In the genomic region with DNA sequence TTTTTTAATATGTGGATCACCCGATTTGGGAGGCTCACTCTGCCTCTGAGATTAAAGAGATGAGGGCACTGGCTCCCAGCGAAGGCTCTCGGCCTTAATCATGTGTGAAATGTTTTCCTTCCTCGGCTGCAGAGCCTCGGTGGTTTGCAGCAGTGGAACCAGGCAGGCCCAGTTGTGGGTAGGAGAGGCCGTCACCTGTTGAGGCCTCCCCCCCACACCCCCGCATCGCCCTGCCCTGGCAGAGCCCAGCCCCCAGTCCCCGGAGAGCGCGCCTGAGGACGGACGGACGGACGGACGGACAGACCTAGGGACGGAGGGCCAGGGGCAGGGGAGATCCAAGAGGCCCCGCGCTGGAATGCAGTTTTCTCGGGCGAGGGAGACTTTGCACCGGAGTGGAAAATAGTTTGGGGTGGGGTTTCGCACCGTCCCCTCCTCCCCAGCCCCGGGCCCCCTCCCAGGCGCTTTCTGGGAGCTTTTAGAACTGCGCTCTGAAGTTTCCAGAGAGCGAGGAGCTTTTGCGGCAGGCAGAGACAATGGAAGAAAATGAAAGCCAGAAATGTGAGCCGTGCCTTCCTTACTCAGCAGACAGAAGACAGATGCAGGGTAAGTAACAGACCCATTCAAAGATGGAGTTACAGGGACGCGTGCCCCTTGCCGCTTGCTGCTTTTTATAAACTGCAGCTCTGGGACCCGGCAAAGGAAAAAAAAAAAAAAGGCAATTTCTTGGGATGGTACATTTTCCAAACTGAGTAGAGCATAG, we compare ENCODE assay signal across 8 cellular contexts. TPM values are rescaled to one million over a fixed set of nuclear protein-coding genes. Genes with fewer than 3 reads are reported as not detected.
DNase-seq lines count a peak whose midpoint lies in the region; ATAC-seq and TF ChIP-seq lines count a peak whose summit lies in the region.

A gene with protein sequence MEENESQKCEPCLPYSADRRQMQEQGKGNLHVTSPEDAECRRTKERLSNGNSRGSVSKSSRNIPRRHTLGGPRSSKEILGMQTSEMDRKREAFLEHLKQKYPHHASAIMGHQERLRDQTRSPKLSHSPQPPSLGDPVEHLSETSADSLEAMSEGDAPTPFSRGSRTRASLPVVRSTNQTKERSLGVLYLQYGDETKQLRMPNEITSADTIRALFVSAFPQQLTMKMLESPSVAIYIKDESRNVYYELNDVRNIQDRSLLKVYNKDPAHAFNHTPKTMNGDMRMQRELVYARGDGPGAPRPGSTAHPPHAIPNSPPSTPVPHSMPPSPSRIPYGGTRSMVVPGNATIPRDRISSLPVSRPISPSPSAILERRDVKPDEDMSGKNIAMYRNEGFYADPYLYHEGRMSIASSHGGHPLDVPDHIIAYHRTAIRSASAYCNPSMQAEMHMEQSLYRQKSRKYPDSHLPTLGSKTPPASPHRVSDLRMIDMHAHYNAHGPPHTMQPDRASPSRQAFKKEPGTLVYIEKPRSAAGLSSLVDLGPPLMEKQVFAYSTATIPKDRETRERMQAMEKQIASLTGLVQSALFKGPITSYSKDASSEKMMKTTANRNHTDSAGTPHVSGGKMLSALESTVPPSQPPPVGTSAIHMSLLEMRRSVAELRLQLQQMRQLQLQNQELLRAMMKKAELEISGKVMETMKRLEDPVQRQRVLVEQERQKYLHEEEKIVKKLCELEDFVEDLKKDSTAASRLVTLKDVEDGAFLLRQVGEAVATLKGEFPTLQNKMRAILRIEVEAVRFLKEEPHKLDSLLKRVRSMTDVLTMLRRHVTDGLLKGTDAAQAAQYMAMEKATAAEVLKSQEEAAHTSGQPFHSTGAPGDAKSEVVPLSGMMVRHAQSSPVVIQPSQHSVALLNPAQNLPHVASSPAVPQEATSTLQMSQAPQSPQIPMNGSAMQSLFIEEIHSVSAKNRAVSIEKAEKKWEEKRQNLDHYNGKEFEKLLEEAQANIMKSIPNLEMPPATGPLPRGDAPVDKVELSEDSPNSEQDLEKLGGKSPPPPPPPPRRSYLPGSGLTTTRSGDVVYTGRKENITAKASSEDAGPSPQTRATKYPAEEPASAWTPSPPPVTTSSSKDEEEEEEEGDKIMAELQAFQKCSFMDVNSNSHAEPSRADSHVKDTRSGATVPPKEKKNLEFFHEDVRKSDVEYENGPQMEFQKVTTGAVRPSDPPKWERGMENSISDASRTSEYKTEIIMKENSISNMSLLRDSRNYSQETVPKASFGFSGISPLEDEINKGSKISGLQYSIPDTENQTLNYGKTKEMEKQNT (N-terminal part only) (plus strand): TSS at position 478 of the 760 bp plus-strand sequence. CDS start 56 bp downstream, at position 534.

- peak within 1 kb of the TSS; percentile 54 to 82 (median 75); a peak in 21 of 22 replicates for H3K9ac ChIP-seq in BLaER1 treated with 17β-estradiol and CSF1 and Interleukin-3, amounts not matched to agents 10 nM and 100 nM
- peak within 1 kb of the TSS; percentile 38 to 79 for H3K9ac ChIP-seq in colonic mucosa (ENCODE audit: low read depth in 2 of 2, low read length in 2 of 2)

- H3K27ac ChIP-seq in BLaER1 treated with 17β-estradiol and CSF1 and Interleukin-3, amounts not matched to agents 10 nM and 100 nM, result peak within 1 kb of the TSS in 10 of 11 experiments; percentile 38 to 77 (median 68); a peak in 20 of 22 replicates
- peak within 1 kb of the TSS; percentile 65 for H3K27ac ChIP-seq in colonic mucosa
- peak within 1 kb of the TSS; percentile 59 to 65 (median 62) for H3K27ac ChIP-seq in right lobe of liver
- H3K27ac ChIP-seq in thoracic aorta, result peak within 1 kb of the TSS; percentile 60 to 71

- WGBS in right lobe of liver (ENCODE audit: insufficient coverage, low coverage, low lambda C conversion rate, missing lambda C conversion rate), result 3% methylated on average over 23 of the region's 34 CpGs

- TF ChIP-seq CTCF in colonic mucosa (IDR thresholded peaks at IDR 0.05), result no peak
- TF ChIP-seq CTCF in right lobe of liver (IDR thresholded peaks at IDR 0.05), result no peak
- TF ChIP-seq CTCF in thoracic aorta (IDR thresholded peaks at IDR 0.05), result no peak

- DNase-seq in M059J (ENCODE audit: low read depth) (peak; percentile 22), colonic mucosa (peak; percentile 64), right lobe of liver (peak; percentile 37 to 58 (median 48)), thoracic aorta (ENCODE audit: low spot score) (no peak), NCI-H2227 (lab: John Stamatoyannopoulos, UW; ENCODE audit: unreplicated experiment) (no peak), NCI-H345 (lab: John Stamatoyannopoulos, UW) (no peak)

- no peaks in the 10 kb centered on the region for H3K36me3 ChIP-seq in BLaER1 treated with 17β-estradiol and CSF1 and Interleukin-3, amounts not matched to agents 10 nM and 100 nM
- H3K36me3 ChIP-seq in colonic mucosa (no peaks in the 10 kb centered on the region), right lobe of liver (no peaks in the 10 kb centered on the region), thoracic aorta (no peaks in the 10 kb centered on the region)

- no peaks in the 10 kb centered on the region for H3K9me3 ChIP-seq in BLaER1 treated with 17β-estradiol and CSF1 and Interleukin-3, amounts not matched to agents 10 nM and 100 nM (replicated peaks in 1 of 11)
- H3K9me3 ChIP-seq in colonic mucosa (no peaks in the 10 kb centered on the region), right lobe of liver (no peaks in the 10 kb centered on the region), thoracic aorta (no peaks in the 10 kb centered on the region)

- intact Hi-C loops in colonic mucosa (cut with DNase I), result no loop called here
- intact Hi-C loops in right lobe of liver (cut with DNase I), result no loop called here

- H3K4me3 ChIP-seq in BLaER1 treated with 17β-estradiol and CSF1 and Interleukin-3, amounts not matched to agents 10 nM and 100 nM, result peak within 1 kb of the TSS; percentile 41 to 69 (median 60)
- peak within 1 kb of the TSS; percentile 43 for H3K4me3 ChIP-seq in colonic mucosa
- peak within 1 kb of the TSS; percentile 32 to 50 (median 50) for H3K4me3 ChIP-seq in right lobe of liver
- H3K4me3 ChIP-seq in thoracic aorta, result peak within 1 kb of the TSS; percentile 72

- ATAC-seq in GM19463 (IDR thresholded peaks at IDR 0.05; ENCODE audit: unreplicated experiment) (peak; percentile 30), right lobe of liver (peak; percentile 54 to 71 (median 55)), thoracic aorta (ENCODE audit: insufficient number of reproducible peaks, low FRiP score, low read depth) (peak; percentile 32)

- no peaks in the 10 kb centered on the region for H4K20me1 ChIP-seq in BLaER1 treated with 17β-estradiol and CSF1 and Interleukin-3, amounts not matched to agents 10 nM and 100 nM

- peaks cover 35 to 53% (median 43%) of the 10 kb centered on the region in 10 experiments for H3K4me1 ChIP-seq in BLaER1 treated with 17β-estradiol and CSF1 and Interleukin-3, amounts not matched to agents 10 nM and 100 nM
- H3K4me1 ChIP-seq in colonic mucosa, result no peaks in the 10 kb centered on the region
- H3K4me1 ChIP-seq in right lobe of liver, result peaks cover 0 to 19% (median 0%) of the 10 kb centered on the region in 4 donors
- H3K4me1 ChIP-seq in thoracic aorta (ENCODE audit: control insufficient read depth in 1 of 2, low read depth in 2 of 2), result peaks cover 3 to 41% of the 10 kb centered on the region in 2 donors

- TF ChIP-seq POLR2A in right lobe of liver (IDR thresholded peaks at IDR 0.05), result no peak

- H3K4me2 ChIP-seq in BLaER1 treated with 17β-estradiol and CSF1 and Interleukin-3, amounts not matched to agents 10 nM and 100 nM, result peak within 1 kb of the TSS; percentile 77 to 97 (median 89)

- no peaks in the 10 kb centered on the region; a peak in 1 of 22 replicates for H3K27me3 ChIP-seq in BLaER1 treated with 17β-estradiol and CSF1 and Interleukin-3, amounts not matched to agents 10 nM and 100 nM
- H3K27me3 ChIP-seq in colonic mucosa (no peaks in the 10 kb centered on the region), right lobe of liver (no peaks in the 10 kb centered on the region), thoracic aorta (replicated peaks; ENCODE audit: insufficient read depth) (no peaks in the 10 kb centered on the region)

RNA-seq across cellular contexts. Expression of the gene that starts here (rescaled TPM):
- 1.5 and 2.7 TPM in 2 replicates for total RNA-seq in M059J (2014; rRNA removed; shearing (Covaris generic))
- total RNA-seq in colonic mucosa (10 to 100 TPM; 34.2 to 61.2 TPM), right lobe of liver (10 to 100 TPM; 10.4 to 25.5 (median 14.9) TPM), thoracic aorta (10 to 100 TPM; 15.2 to 15.6 TPM)

Comparison
In these comparisons a context has a peak if more than half of its experiments do, and no peak if none do; other contexts are left out.
1. DNase-seq: peak in M059J (single experiment), colonic mucosa (single experiment) and right lobe of liver (3 of 3); none in thoracic aorta (single experiment), NCI-H2227 (single experiment) and NCI-H345 (single experiment).
2. Peak in every context shown above with its lines, with median percentiles within 50 percentile points of each other: H3K27ac ChIP-seq, H3K4me3 ChIP-seq and ATAC-seq.